Comparison of ENCODE assay signal across 8 cellular contexts in the genomic region with DNA sequence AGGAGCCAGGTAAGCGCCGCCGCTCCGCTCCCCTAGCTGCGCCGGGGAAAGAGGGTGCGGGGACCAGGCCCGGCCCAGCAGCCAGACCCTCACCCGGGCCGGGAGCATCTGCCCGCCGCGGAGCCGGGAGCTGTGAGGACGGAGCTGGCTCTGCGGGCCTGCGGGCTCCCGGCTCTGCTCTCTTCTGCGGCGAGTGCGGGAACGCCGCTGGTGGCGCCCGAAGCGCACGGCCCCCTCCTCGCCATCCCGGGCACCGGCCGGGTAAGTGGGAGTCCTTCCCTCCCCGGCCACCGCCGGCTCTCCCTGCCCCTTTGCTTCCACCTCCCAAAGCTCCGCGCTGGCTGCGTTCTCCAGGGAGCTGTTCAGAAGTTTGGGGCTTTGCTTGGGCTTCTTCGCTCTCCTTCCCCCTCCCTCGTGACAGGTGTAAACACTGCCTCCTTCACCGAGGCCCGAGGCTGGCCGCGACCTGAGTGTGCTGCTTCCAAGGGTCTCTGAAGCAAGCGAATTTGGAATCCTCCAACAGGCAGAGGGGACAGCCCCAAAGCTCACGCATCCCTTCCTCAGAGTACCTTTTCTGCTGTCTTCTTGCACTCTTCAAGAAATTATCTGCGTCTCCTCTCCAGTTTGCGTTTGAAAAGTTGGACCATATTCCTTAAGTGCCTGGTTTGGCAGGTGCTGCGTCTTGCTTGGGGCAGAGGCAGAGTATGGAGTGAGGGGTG. TPM values are rescaled to one million over a fixed set of nuclear protein-coding genes. Genes with fewer than 3 reads are reported as not detected.
DNase-seq lines count a peak whose midpoint lies in the region; ATAC-seq and TF ChIP-seq lines count a peak whose summit lies in the region.

No MANE protein-coding gene starts in this region.

- peak overlapping the region in 1 of 2 experiments; percentile 16 for H3K23ac ChIP-seq in mesenchymal stem cell (ENCODE audit: low read length in 2 of 2)

- H3K27ac ChIP-seq in VCaP (peak overlapping the region; percentile 95), mesenchymal stem cell (ENCODE audit: low read length, poor library complexity, severe bottlenecking) (peak overlapping the region; percentile 52)

- no peaks in the 10 kb centered on the region for H3K9me3 ChIP-seq in mesenchymal stem cell (ENCODE audit: control insufficient read depth, low read length)

- peak overlapping the region; percentile 65 for H2BK120ac ChIP-seq in mesenchymal stem cell (ENCODE audit: low read depth, low read length)

- peak overlapping the region; percentile 66 for H3K4me2 ChIP-seq in mesenchymal stem cell (ENCODE audit: low read length, poor library complexity, severe bottlenecking)

- WGBS in mesenchymal stem cell, result under 1% methylated on average over 44 of the region's 48 CpGs

- H3K27me3 ChIP-seq in mesenchymal stem cell (ENCODE audit: control insufficient read depth in 1 of 2, insufficient read depth in 1 of 2, low read length in 2 of 2), result peaks cover 0 to 4% of the 10 kb centered on the region in 2 experiments

- peak; percentile 6 for ATAC-seq in HG03442 (IDR thresholded peaks at IDR 0.05; ENCODE audit: unreplicated experiment)
- ATAC-seq in stimulated activated naive CD8-positive, alpha-beta T cell treated with anti-CD3 and anti-CD28 coated beads, Interleukin-15, Interleukin-2, amounts not matched to agents 100 U/mL and 50 U/mL, for 24 hours, result peak; percentile 15

- no peak overlapping the region for H2AK5ac ChIP-seq in mesenchymal stem cell (ENCODE audit: low read length, severe bottlenecking)

- no peak overlapping the region for H4K91ac ChIP-seq in mesenchymal stem cell (ENCODE audit: low read length)

- TF ChIP-seq CTCF in AG10803 (conservative IDR thresholded peaks at IDR 0.05; ENCODE audit: low read length) (no peak), VCaP (conservative IDR thresholded peaks at IDR 0.05) (0 out of 2 replicates have a peak, but pooled peaks have one; percentile 11)

- peak overlapping the region; percentile 43 for H2AFZ ChIP-seq in mesenchymal stem cell (ENCODE audit: low read depth, low read length)

- peak; percentile 52 for TF ChIP-seq POLR2A in GM19193 (IDR thresholded peaks at IDR 0.05; ENCODE audit: extremely low read depth, insufficient read depth, insufficient read length)

- no peak for DNase-seq in AG10803 (ENCODE audit: low read depth)
- DNase-seq in ecto neural progenitor cell (ENCODE audit: low spot score), result peak; percentile 76
- peak; percentile 54 for DNase-seq in mesenchymal stem cell
- peak; percentile 52 for DNase-seq in stimulated activated naive CD8-positive, alpha-beta T cell treated with anti-CD3 and anti-CD28 coated beads, Interleukin-15, Interleukin-2, amounts not matched to agents 100 U/mL and 50 U/mL, for 24 hours
- no peak for DNase-seq in mesenteric fat pad (ENCODE audit: low spot score)

- H3K4me1 ChIP-seq in mesenchymal stem cell (ENCODE audit: control insufficient read depth, insufficient read depth, low read depth, low read length), result no peaks in the 10 kb centered on the region

- H3K9ac ChIP-seq in mesenchymal stem cell (ENCODE audit: low read length), result peak overlapping the region; percentile 94

- H3K18ac ChIP-seq in mesenchymal stem cell (ENCODE audit: low read depth in 1 of 2, low read length in 2 of 2), result peak overlapping the region; percentile 75 to 91

- H3K4me3 ChIP-seq in AG10803 (ENCODE audit: low read length) (peak overlapping the region; percentile 86), mesenchymal stem cell (ENCODE audit: insufficient read depth in 1 of 2, low read depth in 1 of 2, low read length in 2 of 2) (peak overlapping the region; percentile 90 to 91)

- no peak overlapping the region for H2BK5ac ChIP-seq in mesenchymal stem cell (ENCODE audit: low read depth, low read length, poor library complexity, severe bottlenecking)

- peak overlapping the region; percentile 41 to 84 for H3K4ac ChIP-seq in mesenchymal stem cell (ENCODE audit: low read depth in 1 of 2, low read length in 2 of 2)

- peak overlapping the region in 1 of 2 experiments; percentile 2 for H3K14ac ChIP-seq in mesenchymal stem cell (ENCODE audit: low read length in 2 of 2)

- peak overlapping the region; percentile 68 for H4K8ac ChIP-seq in mesenchymal stem cell (ENCODE audit: low read length)

- H3K79me1 ChIP-seq in mesenchymal stem cell (replicated peaks; ENCODE audit: low read length, poor library complexity, severe bottlenecking), result peaks cover 2% of the 10 kb centered on the region

- peak overlapping the region; percentile 96 for H2BK15ac ChIP-seq in mesenchymal stem cell (ENCODE audit: low read depth, poor library complexity, severe bottlenecking)

- no peaks in the 10 kb centered on the region for H3K36me3 ChIP-seq in mesenchymal stem cell (ENCODE audit: control insufficient read depth in 1 of 2, insufficient read depth in 2 of 2, low read depth in 1 of 2, low read length in 2 of 2)

- no peak overlapping the region for H2BK12ac ChIP-seq in mesenchymal stem cell (ENCODE audit: low read length in 2 of 2)

RNA-seq across cellular contexts. Expression of gene AFTPH, which starts 0.6 kb away (rescaled TPM):
- polyA plus RNA-seq in mesenchymal stem cell (2013, experiment 1 of 2), result 10.9 TPM
- polyA plus RNA-seq in mesenchymal stem cell (2013, experiment 2 of 2), result 11.9 TPM
- total RNA-seq in mesenteric fat pad, result 22.2 TPM

Comparison
In these comparisons a context has a peak if more than half of its experiments do, and no peak if none do; other contexts are left out.
1. DNase-seq: peak in ecto neural progenitor cell (single experiment), mesenchymal stem cell (single experiment) and stimulated activated naive CD8-positive, alpha-beta T cell treated with anti-CD3 and anti-CD28 coated beads, Interleukin-15, Interleukin-2, amounts not matched to agents 100 U/mL and 50 U/mL, for 24 hours (single experiment); none in AG10803 (single experiment) and mesenteric fat pad (single experiment).